22 cellular contexts compared by ENCODE assay signal in genomic region chr4:84366111-84366510, GRCh38.
DNase-seq lines count a peak whose midpoint lies in the region; FAIRE-seq and TF ChIP-seq lines count a peak whose summit lies in the region.
"Had no signal": no experiment of that assay in that cellular context is flagged by ENCODE, and none has a peak within 500 bp of the region (broad histone marks: within the 10 kb centered on the region; RNA-seq: fewer than 3 reads in every experiment).

No MANE protein-coding gene starts in this region.

- intact Hi-C loops in transverse colon (cut with DNase I; ENCODE audit: low total_unique reads): no loop called here

- DNase-seq in DMS 273 treated with DMSO at 0.1 percent for 48 hours (lab: John Stamatoyannopoulos, UW): peak; percentile 21
- DNase-seq in HT1080 (ENCODE audit: low read depth): peak; percentile 40
- peak; percentile 36 for DNase-seq in RCC 7860 (ENCODE audit: low spot score)
- no peak for DNase-seq in neuronal stem cell (ENCODE audit: low spot score)
- no peak for DNase-seq in transverse colon
- no peak for DNase-seq in activated T-cell treated with anti-CD3 and anti-CD28 coated beads, Interleukin-2, amount 50 U/mL, for 48 hours
- no peak for DNase-seq in NCI-H1930 (lab: John Stamatoyannopoulos, UW)
- DNase-seq: activated CD4-positive, alpha-beta T cell treated with anti-CD3 and anti-CD28 coated beads, Interleukin-2, amount 50 U/mL, for 1 hour; activated CD8-positive, alpha-beta memory T cell treated with anti-CD3 and anti-CD28 coated beads, Interleukin-2, amount 10 ng/mL, durations not matched to agents 7 days and 5 days; activated naive CD4-positive, alpha-beta T cell treated with anti-CD3 and anti-CD28 coated beads, Interleukin-2, amount 10 ng/mL, durations not matched to agents 7 days and 5 days; activated T-cell treated with anti-CD3 and anti-CD28 coated beads, Interleukin-2, amount 50 U/mL, for 72 hours; amniotic stem cell; effector CD4-positive, alpha-beta T cell; EL; islet precursor cell; naive thymus-derived CD8-positive, alpha-beta T cell; NCI-H1092 treated with DMSO at 0.1 percent for 48 hours; NCI-H510A treated with DMSO at 0.1 percent for 48 hours; Peyer's patch had no signal

- no peak overlapping the region for H3K23ac ChIP-seq in neuronal stem cell (ENCODE audit: low read depth, low read length, poor library complexity)

- no peak overlapping the region for H2AK5ac ChIP-seq in neuronal stem cell (ENCODE audit: low read depth, low read length)

- H3K36me3 ChIP-seq in neuronal stem cell (replicated peaks in 1 of 2; ENCODE audit: control insufficient read depth in 2 of 2, insufficient read depth in 2 of 2, low read length in 2 of 2): no peaks in the 10 kb centered on the region
- no peaks in the 10 kb centered on the region for H3K36me3 ChIP-seq in transverse colon
- H3K36me3 ChIP-seq: Peyer's patch had no signal

- no CpG with 5 or more reads among the region's 3 CpGs for WGBS in neuronal stem cell (ENCODE audit: extremely low coverage in 2 of 2, insufficient read length in 2 of 2, insufficient replicate concordance in 1 of 2), 2 donors
- 47 to 83% methylated on average over 3 of the region's 3 CpGs for WGBS in transverse colon (ENCODE audit: low coverage in 1 of 2), 2 donors

- H3K9ac ChIP-seq in neuronal stem cell (ENCODE audit: low read depth, low read length, poor library complexity): no peak overlapping the region

- H3K27ac ChIP-seq in neuronal stem cell (replicated peaks; ENCODE audit: low read length) (no peak overlapping the region), transverse colon (no peak overlapping the region)
- H3K27ac ChIP-seq: Peyer's patch had no signal

- H3K4me1 ChIP-seq in neuronal stem cell (ENCODE audit: control insufficient read depth in 2 of 2, insufficient read depth in 1 of 2, low read depth in 1 of 2, low read length in 2 of 2): peaks cover 19 to 38% of the 10 kb centered on the region in 2 donors
- no peaks in the 10 kb centered on the region for H3K4me1 ChIP-seq in transverse colon
- H3K4me1 ChIP-seq: Peyer's patch had no signal

- peak; percentile 73 for FAIRE-seq in RCC 7860 (lab: Jason Lieb, UNC)
- FAIRE-seq: bronchial epithelial cell, GM12878 had no signal

- H2BK12ac ChIP-seq in neuronal stem cell (ENCODE audit: low read length): no peak overlapping the region

- H3K4me3 ChIP-seq in neuronal stem cell (ENCODE audit: low read length in 2 of 2) (no peak overlapping the region), transverse colon (no peak overlapping the region)
- H3K4me3 ChIP-seq: GM12878, Peyer's patch, smooth muscle cell had no signal

- H2BK5ac ChIP-seq in neuronal stem cell (ENCODE audit: low read length): no peak overlapping the region

- no peak overlapping the region for H3K4me2 ChIP-seq in neuronal stem cell (ENCODE audit: insufficient read depth, low read length, poor library complexity, severe bottlenecking)
- H3K4me2 ChIP-seq: smooth muscle cell had no signal

- TF ChIP-seq POLR2A in transverse colon (IDR thresholded peaks at IDR 0.05): no peak

- in situ Hi-C loops in transverse colon (cut with MboI; ENCODE audit: low pct_ligation_motif_present in 1 of 4, low pct_unique_long_range_greater_than_20kb in 1 of 4, low sequenced_read_pairs in 3 of 4): no loop called here

- no peak overlapping the region for H3K14ac ChIP-seq in neuronal stem cell (ENCODE audit: low read length)

- peak overlapping the region; percentile 26 for H2AFZ ChIP-seq in neuronal stem cell (ENCODE audit: low read length)

- no peak for TF ChIP-seq CTCF in transverse colon (IDR thresholded peaks at IDR 0.05)

- no peak for TF ChIP-seq EP300 in transverse colon (IDR thresholded peaks at IDR 0.05; ENCODE audit: low read depth)

- H3K27me3 ChIP-seq in neuronal stem cell (ENCODE audit: control insufficient read depth in 3 of 3, insufficient read depth in 3 of 3, low read depth in 1 of 3, low read length in 3 of 3): peaks cover 0 to 28% (median 0%) of the 10 kb centered on the region in 3 experiments
- no peaks in the 10 kb centered on the region for H3K27me3 ChIP-seq in transverse colon
- H3K27me3 ChIP-seq: Peyer's patch had no signal

- peaks cover 8% of the 10 kb centered on the region in 2 donors for H3K9me3 ChIP-seq in neuronal stem cell (replicated peaks in 1 of 2; ENCODE audit: control insufficient read depth in 2 of 2, insufficient read depth in 1 of 2, low read depth in 1 of 2, low read length in 2 of 2)
- no peaks in the 10 kb centered on the region for H3K9me3 ChIP-seq in transverse colon
- H3K9me3 ChIP-seq: Peyer's patch had no signal

- no peak overlapping the region for H2BK120ac ChIP-seq in neuronal stem cell (ENCODE audit: low read depth, low read length)

- H3K18ac ChIP-seq in neuronal stem cell (ENCODE audit: low read length): no peak overlapping the region

- H3K4ac ChIP-seq in neuronal stem cell (ENCODE audit: low read length): no peak overlapping the region

- H2BK15ac ChIP-seq in neuronal stem cell (ENCODE audit: low read length): no peak overlapping the region

- H4K91ac ChIP-seq in neuronal stem cell (ENCODE audit: low read depth, low read length, poor library complexity): no peak overlapping the region

- no peaks in the 10 kb centered on the region for H3K79me1 ChIP-seq in neuronal stem cell (ENCODE audit: low read depth, low read length)

- no peak overlapping the region for H4K8ac ChIP-seq in neuronal stem cell (ENCODE audit: low read depth, low read length)

Comparison
In these comparisons a context has a peak if more than half of its experiments do, and no peak if none do; other contexts are left out.
1. DNase-seq: peak in DMS 273 treated with DMSO at 0.1 percent for 48 hours (single experiment), HT1080 (single experiment) and RCC 7860 (single experiment); none in neuronal stem cell (single experiment), transverse colon (single experiment), activated T-cell treated with anti-CD3 and anti-CD28 coated beads, Interleukin-2, amount 50 U/mL, for 48 hours (0 of 2) and NCI-H1930 (0 of 2).